1 cellular context compared by ENCODE assay signal in the genomic region with DNA sequence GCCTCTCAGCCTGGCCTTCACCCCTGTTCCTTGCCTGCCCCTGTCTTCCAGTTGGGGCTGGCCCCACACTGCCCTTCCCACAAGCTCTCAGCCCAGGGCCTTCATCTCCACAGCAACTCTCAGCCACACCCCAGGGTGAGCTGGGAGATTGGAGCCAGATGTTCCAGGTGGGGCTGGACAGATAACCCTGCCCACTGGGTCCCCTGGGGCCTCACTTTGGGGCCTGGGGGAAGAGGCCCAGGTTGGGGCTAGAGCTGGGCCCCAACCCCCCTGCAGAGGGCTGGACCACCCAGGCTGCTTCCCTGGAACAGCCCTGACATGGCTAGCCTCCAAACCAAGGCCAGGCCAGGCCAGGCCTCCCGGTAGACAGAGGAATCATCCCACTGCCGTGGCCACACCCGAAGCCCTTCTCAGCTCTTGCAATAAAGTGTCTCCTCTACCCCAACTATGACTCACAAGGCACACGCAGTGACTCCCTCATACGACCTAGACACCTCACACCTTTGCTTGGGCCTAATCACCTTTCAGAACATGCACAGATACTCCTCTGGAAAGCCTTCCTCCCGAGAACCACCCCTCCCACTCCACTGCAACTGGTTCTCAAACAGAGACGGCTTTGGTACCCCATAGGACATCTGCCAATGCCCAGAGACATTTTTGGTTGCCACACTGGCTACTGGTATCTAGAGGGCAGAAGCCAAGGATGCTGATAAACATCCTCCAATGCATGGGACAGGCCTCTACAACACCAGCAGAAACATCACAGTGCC.
TF ChIP-seq lines count a peak whose summit lies in the region.

No MANE protein-coding gene starts in this region.

TF ChIP-seq in K562, 482 proteins besides CTCF, POLR2A, EP300 and RAD21 (continued from another document and continues in another):
- TF ChIP-seq, protein P1, sequence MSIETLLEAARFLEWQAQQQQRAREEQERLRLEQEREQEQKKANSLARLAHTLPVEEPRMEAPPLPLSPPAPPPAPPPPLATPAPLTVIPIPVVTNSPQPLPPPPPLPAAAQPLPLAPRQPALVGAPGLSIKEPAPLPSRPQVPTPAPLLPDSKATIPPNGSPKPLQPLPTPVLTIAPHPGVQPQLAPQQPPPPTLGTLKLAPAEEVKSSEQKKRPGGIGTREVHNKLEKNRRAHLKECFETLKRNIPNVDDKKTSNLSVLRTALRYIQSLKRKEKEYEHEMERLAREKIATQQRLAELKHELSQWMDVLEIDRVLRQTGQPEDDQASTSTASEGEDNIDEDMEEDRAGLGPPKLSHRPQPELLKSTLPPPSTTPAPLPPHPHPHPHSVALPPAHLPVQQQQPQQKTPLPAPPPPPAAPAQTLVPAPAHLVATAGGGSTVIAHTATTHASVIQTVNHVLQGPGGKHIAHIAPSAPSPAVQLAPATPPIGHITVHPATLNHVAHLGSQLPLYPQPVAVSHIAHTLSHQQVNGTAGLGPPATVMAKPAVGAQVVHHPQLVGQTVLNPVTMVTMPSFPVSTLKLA (conservative IDR thresholded peaks at IDR 0.05), result peak in 1 of 2 experiments; percentile 76; a peak in 2 of 4 replicates
- TF ChIP-seq ZC3H11A (IDR thresholded peaks at IDR 0.05; ENCODE audit: low read depth, low read length) (0 out of 2 replicates have a peak, but pooled peaks have one; percentile 46), PCBP1 (IDR thresholded peaks at IDR 0.05; ENCODE audit: low read depth, low read length, poor library complexity, severe bottlenecking) (no peak), ZNF830 (CRISPR knock-in tag; IDR thresholded peaks at IDR 0.05) (no peak), FOXA1 (IDR thresholded peaks at IDR 0.05; ENCODE audit: borderline replicate concordance) (no peak), GABPB2 (CRISPR knock-in tag; conservative IDR thresholded peaks at IDR 0.05) (no peak), SIN3B (IDR thresholded peaks at IDR 0.05; ENCODE audit: low read depth) (peak; percentile 33; the same call in 1 of the 2 replicates), SMARCA5 (IDR thresholded peaks at IDR 0.05) (peak; percentile 30; the same call in 1 of the 2 replicates), ZNF561 (CRISPR knock-in tag; conservative IDR thresholded peaks at IDR 0.05) (no peak), BRCA1 (IDR thresholded peaks at IDR 0.05) (no peak), BRCA1 (CRISPR knock-in tag; IDR thresholded peaks at IDR 0.05) (no peak), CBFB (CRISPR knock-in tag; IDR thresholded peaks at IDR 0.05) (no peak), EZH2 (IDR thresholded peaks at IDR 0.05; ENCODE audit: borderline replicate concordance, low read depth, low read length) (no peak), WHSC1 (IDR thresholded peaks at IDR 0.05; ENCODE audit: low read length) (peak; percentile 76), ZNF232 (CRISPR knock-in tag; IDR thresholded peaks at IDR 0.05) (no peak), MAFF (IDR thresholded peaks at IDR 0.05; ENCODE audit: low read length) (no peak), SMARCA4 (IDR thresholded peaks at IDR 0.05) (peak; percentile 93), ZNF3 (CRISPR knock-in tag; IDR thresholded peaks at IDR 0.05) (no peak), RBM39 (optimal IDR thresholded peaks at IDR 0.05; ENCODE audit: low read depth, low read length) (no peak), ETV5 (CRISPR knock-in tag; IDR thresholded peaks at IDR 0.05; ENCODE audit: low read depth) (peak; percentile 62; the same call in 1 of the 2 replicates), ZNF274 (IDR thresholded peaks at IDR 0.05; ENCODE audit: borderline replicate concordance, low read depth, low read length) (peak; percentile 57; the same call in 1 of the 2 replicates), SMAD3 (CRISPR knock-in tag; conservative IDR thresholded peaks at IDR 0.05) (no peak), SLC30A9 (CRISPR knock-in tag; IDR thresholded peaks at IDR 0.05) (no peak), ETV1 (tag; conservative IDR thresholded peaks at IDR 0.05; ENCODE audit: low read depth) (0 out of 2 replicates have a peak, but pooled peaks have one; percentile 20), BCOR (IDR thresholded peaks at IDR 0.05) (peak; percentile 44), EWSR1 (IDR thresholded peaks at IDR 0.05; ENCODE audit: borderline replicate concordance, low read depth, partially characterized antibody) (no peak), ZNF239 (CRISPR knock-in tag; IDR thresholded peaks at IDR 0.05) (no peak), ADNP (tag; IDR thresholded peaks at IDR 0.05) (no peak), ZNF12 (CRISPR knock-in tag; IDR thresholded peaks at IDR 0.05) (no peak), ZNF41 (CRISPR knock-in tag; conservative IDR thresholded peaks at IDR 0.05) (no peak), TAF7 (tag; IDR thresholded peaks at IDR 0.05) (no peak), NCOA2 (IDR thresholded peaks at IDR 0.05; ENCODE audit: partially characterized antibody in 2 of 2) (no peak), TAF1 (IDR thresholded peaks at IDR 0.05; ENCODE audit: control insufficient read depth, extremely low read depth, insufficient read depth, low read length, severe bottlenecking) (no peak), NR2F6 (CRISPR knock-in tag; IDR thresholded peaks at IDR 0.05) (no peak), NCOA6 (IDR thresholded peaks at IDR 0.05) (no peak), SREBF2 (CRISPR knock-in tag; IDR thresholded peaks at IDR 0.05) (no peak), POU5F1 (IDR thresholded peaks at IDR 0.05; ENCODE audit: borderline replicate concordance, low read depth, low read length, partially characterized antibody) (no peak), POLR2AphosphoS5 (IDR thresholded peaks at IDR 0.05; ENCODE audit: control insufficient read depth, insufficient read depth, low read depth, low read length) (peak; percentile 97), ZKSCAN3 (CRISPR knock-in tag; IDR thresholded peaks at IDR 0.05) (no peak), PYGO2 (tag; IDR thresholded peaks at IDR 0.05) (0 out of 2 replicates have a peak, but pooled peaks have one; percentile 11), RB1 (IDR thresholded peaks at IDR 0.05; ENCODE audit: low read depth) (0 out of 2 replicates have a peak, but pooled peaks have one; percentile 65), FOS (IDR thresholded peaks at IDR 0.05; ENCODE audit: extremely low read depth, insufficient read length) (peak; percentile 9), IRF2 (CRISPR knock-in tag; IDR thresholded peaks at IDR 0.05) (no peak), KDM5B (IDR thresholded peaks at IDR 0.05; ENCODE audit: insufficient replicate concordance, low read depth, low read length) (no peak), EP400 (IDR thresholded peaks at IDR 0.05) (no peak; the same call in 1 of the 2 replicates), L3MBTL2 (IDR thresholded peaks at IDR 0.05) (peak; percentile 90), SPI1 (IDR thresholded peaks at IDR 0.05; ENCODE audit: borderline replicate concordance, low read depth, low read length) (no peak), KAT7 (CRISPR knock-in tag; IDR thresholded peaks at IDR 0.05; ENCODE audit: borderline replicate concordance) (peak; percentile 94; the same call in 1 of the 2 replicates), NFE2 (IDR thresholded peaks at IDR 0.05; ENCODE audit: low read depth) (peak; percentile 45), HNRNPUL1 (IDR thresholded peaks at IDR 0.05; ENCODE audit: low read length) (no peak), CBFA2T3 (IDR thresholded peaks at IDR 0.05) (peak; percentile 98), E2F3 (CRISPR knock-in tag; IDR thresholded peaks at IDR 0.05) (no peak), ZNF76 (CRISPR knock-in tag; IDR thresholded peaks at IDR 0.05; ENCODE audit: borderline replicate concordance) (no peak), TFAM (CRISPR knock-in tag; conservative IDR thresholded peaks at IDR 0.05) (no peak), NFIX (CRISPR knock-in tag; IDR thresholded peaks at IDR 0.05; ENCODE audit: low read depth) (no peak), MCM2 (IDR thresholded peaks at IDR 0.05; ENCODE audit: low read depth) (no peak), HMG20B (CRISPR knock-in tag; IDR thresholded peaks at IDR 0.05) (no peak)
- TF ChIP-seq, protein P2, sequence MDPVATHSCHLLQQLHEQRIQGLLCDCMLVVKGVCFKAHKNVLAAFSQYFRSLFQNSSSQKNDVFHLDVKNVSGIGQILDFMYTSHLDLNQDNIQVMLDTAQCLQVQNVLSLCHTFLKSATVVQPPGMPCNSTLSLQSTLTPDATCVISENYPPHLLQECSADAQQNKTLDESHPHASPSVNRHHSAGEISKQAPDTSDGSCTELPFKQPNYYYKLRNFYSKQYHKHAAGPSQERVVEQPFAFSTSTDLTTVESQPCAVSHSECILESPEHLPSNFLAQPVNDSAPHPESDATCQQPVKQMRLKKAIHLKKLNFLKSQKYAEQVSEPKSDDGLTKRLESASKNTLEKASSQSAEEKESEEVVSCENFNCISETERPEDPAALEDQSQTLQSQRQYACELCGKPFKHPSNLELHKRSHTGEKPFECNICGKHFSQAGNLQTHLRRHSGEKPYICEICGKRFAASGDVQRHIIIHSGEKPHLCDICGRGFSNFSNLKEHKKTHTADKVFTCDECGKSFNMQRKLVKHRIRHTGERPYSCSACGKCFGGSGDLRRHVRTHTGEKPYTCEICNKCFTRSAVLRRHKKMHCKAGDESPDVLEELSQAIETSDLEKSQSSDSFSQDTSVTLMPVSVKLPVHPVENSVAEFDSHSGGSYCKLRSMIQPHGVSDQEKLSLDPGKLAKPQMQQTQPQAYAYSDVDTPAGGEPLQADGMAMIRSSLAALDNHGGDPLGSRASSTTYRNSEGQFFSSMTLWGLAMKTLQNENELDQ (CRISPR knock-in tag; IDR thresholded peaks at IDR 0.05; ENCODE audit: borderline replicate concordance), result no peak
- TF ChIP-seq, protein P3, sequence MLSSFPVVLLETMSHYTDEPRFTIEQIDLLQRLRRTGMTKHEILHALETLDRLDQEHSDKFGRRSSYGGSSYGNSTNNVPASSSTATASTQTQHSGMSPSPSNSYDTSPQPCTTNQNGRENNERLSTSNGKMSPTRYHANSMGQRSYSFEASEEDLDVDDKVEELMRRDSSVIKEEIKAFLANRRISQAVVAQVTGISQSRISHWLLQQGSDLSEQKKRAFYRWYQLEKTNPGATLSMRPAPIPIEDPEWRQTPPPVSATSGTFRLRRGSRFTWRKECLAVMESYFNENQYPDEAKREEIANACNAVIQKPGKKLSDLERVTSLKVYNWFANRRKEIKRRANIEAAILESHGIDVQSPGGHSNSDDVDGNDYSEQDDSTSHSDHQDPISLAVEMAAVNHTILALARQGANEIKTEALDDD (IDR thresholded peaks at IDR 0.05), result peak; percentile 35; the same call in 1 of the 2 replicates
- TF ChIP-seq, protein P4, sequence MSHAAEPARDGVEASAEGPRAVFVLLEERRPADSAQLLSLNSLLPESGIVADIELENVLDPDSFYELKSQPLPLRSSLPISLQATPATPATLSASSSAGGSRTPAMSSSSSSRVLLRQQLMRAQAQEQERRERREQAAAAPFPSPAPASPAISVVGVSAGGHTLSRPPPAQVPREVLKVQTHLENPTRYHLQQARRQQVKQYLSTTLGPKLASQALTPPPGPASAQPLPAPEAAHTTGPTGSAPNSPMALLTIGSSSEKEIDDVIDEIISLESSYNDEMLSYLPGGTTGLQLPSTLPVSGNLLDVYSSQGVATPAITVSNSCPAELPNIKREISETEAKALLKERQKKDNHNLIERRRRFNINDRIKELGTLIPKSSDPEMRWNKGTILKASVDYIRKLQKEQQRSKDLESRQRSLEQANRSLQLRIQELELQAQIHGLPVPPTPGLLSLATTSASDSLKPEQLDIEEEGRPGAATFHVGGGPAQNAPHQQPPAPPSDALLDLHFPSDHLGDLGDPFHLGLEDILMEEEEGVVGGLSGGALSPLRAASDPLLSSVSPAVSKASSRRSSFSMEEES (CRISPR knock-in tag; IDR thresholded peaks at IDR 0.05), result no peak
- TF ChIP-seq, protein P5, sequence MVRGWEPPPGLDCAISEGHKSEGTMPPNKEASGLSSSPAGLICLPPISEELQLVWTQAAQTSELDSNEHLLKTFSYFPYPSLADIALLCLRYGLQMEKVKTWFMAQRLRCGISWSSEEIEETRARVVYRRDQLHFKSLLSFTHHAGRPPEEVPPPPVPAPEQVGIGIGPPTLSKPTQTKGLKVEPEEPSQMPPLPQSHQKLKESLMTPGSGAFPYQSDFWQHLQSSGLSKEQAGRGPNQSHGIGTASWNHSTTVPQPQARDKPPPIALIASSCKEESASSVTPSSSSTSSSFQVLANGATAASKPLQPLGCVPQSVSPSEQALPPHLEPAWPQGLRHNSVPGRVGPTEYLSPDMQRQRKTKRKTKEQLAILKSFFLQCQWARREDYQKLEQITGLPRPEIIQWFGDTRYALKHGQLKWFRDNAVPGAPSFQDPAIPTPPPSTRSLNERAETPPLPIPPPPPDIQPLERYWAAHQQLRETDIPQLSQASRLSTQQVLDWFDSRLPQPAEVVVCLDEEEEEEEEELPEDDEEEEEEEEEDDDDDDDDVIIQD (CRISPR knock-in tag; IDR thresholded peaks at IDR 0.05), result no peak; the same call in 1 of the 2 replicates
- TF ChIP-seq, protein P6, sequence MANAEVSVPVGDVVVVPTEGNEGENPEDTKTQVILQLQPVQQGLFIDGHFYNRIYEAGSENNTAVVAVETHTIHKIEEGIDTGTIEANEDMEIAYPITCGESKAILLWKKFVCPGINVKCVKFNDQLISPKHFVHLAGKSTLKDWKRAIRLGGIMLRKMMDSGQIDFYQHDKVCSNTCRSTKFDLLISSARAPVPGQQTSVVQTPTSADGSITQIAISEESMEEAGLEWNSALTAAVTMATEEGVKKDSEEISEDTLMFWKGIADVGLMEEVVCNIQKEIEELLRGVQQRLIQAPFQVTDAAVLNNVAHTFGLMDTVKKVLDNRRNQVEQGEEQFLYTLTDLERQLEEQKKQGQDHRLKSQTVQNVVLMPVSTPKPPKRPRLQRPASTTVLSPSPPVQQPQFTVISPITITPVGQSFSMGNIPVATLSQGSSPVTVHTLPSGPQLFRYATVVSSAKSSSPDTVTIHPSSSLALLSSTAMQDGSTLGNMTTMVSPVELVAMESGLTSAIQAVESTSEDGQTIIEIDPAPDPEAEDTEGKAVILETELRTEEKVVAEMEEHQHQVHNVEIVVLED (CRISPR knock-in tag; IDR thresholded peaks at IDR 0.05), result no peak
- TF ChIP-seq, protein P7, sequence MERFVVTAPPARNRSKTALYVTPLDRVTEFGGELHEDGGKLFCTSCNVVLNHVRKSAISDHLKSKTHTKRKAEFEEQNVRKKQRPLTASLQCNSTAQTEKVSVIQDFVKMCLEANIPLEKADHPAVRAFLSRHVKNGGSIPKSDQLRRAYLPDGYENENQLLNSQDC (CRISPR knock-in tag; IDR thresholded peaks at IDR 0.05), result no peak
- TF ChIP-seq, protein P8, sequence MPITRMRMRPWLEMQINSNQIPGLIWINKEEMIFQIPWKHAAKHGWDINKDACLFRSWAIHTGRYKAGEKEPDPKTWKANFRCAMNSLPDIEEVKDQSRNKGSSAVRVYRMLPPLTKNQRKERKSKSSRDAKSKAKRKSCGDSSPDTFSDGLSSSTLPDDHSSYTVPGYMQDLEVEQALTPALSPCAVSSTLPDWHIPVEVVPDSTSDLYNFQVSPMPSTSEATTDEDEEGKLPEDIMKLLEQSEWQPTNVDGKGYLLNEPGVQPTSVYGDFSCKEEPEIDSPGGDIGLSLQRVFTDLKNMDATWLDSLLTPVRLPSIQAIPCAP (CRISPR knock-in tag; IDR thresholded peaks at IDR 0.05; ENCODE audit: borderline replicate concordance), result no peak
